8 cellular contexts compared by ENCODE assay signal in genomic region chr10:110724116-110724701, GRCh38.
DNase-seq lines count a peak whose midpoint lies in the region; ATAC-seq and TF ChIP-seq lines count a peak whose summit lies in the region.

No MANE protein-coding gene starts in this region.

- TF ChIP-seq POLR2A in right lobe of liver (IDR thresholded peaks at IDR 0.05), result no peak

- H3K27ac Mint-ChIP-seq in nephron progenitor cell, result no peak overlapping the region

- H3K36me3 Mint-ChIP-seq in nephron progenitor cell (ENCODE audit: low read depth), result peaks cover 7% of the 10 kb centered on the region

- H3K27ac ChIP-seq in left ventricle myocardium inferior (replicated peaks) (peak overlapping the region; percentile 83), right lobe of liver (peak overlapping the region in 1 of 3 donors; percentile 44)

- 57% methylated on average over 6 of the region's 6 CpGs for WGBS in right lobe of liver (ENCODE audit: insufficient coverage, low coverage, low lambda C conversion rate, missing lambda C conversion rate)

- H3K27me3 ChIP-seq in left ventricle myocardium inferior (ENCODE audit: low read depth) (no peaks in the 10 kb centered on the region), right lobe of liver (no peaks in the 10 kb centered on the region)

- intact Hi-C loops in left ventricle myocardium inferior (cut with micrococcal nuclease), result no loop called here
- intact Hi-C loops in right lobe of liver (cut with DNase I), result no loop called here

- H3K27me3 Mint-ChIP-seq in nephron progenitor cell (ENCODE audit: low read depth, poor library complexity), result peaks cover 5% of the 10 kb centered on the region

- H3K4me1 Mint-ChIP-seq in nephron progenitor cell, result peaks cover 30% of the 10 kb centered on the region

- H3K36me3 ChIP-seq in left ventricle myocardium inferior, result no peaks in the 10 kb centered on the region
- H3K36me3 ChIP-seq in right lobe of liver, result no peaks in the 10 kb centered on the region

- no peaks in the 10 kb centered on the region for H3K9me3 ChIP-seq in left ventricle myocardium inferior (replicated peaks)
- no peaks in the 10 kb centered on the region for H3K9me3 ChIP-seq in right lobe of liver

- ATAC-seq in GM18508 (IDR thresholded peaks at IDR 0.05; ENCODE audit: insufficient read depth, unreplicated experiment) (peak; percentile 54), GM21367 (IDR thresholded peaks at IDR 0.05; ENCODE audit: unreplicated experiment) (peak; percentile 55), HG03280 (IDR thresholded peaks at IDR 0.05; ENCODE audit: unreplicated experiment) (peak; percentile 60), HG03521 (IDR thresholded peaks at IDR 0.05; ENCODE audit: unreplicated experiment) (no peak), right lobe of liver (no peak)

- H3K4me3 Mint-ChIP-seq in nephron progenitor cell, result no peak overlapping the region

- DNase-seq in left ventricle myocardium inferior (no peak), nephron progenitor cell (no peak), NCI-H1048 (lab: John Stamatoyannopoulos, UW) (no peak), right lobe of liver (no peak)

- H3K9me3 Mint-ChIP-seq in nephron progenitor cell, result no peaks in the 10 kb centered on the region

- H3K4me1 ChIP-seq in left ventricle myocardium inferior, result peaks cover 93% of the 10 kb centered on the region
- H3K4me1 ChIP-seq in right lobe of liver, result peaks cover 0 to 25% (median 0%) of the 10 kb centered on the region in 4 donors

- TF ChIP-seq CTCF in left ventricle myocardium inferior (IDR thresholded peaks at IDR 0.05; ENCODE audit: borderline replicate concordance), result no peak
- TF ChIP-seq CTCF in nephron progenitor cell (IDR thresholded peaks at IDR 0.05), result no peak
- no peak for TF ChIP-seq CTCF in right lobe of liver (IDR thresholded peaks at IDR 0.05)

- H3K4me3 ChIP-seq in left ventricle myocardium inferior, result no peak overlapping the region
- no peak overlapping the region for H3K4me3 ChIP-seq in right lobe of liver

Comparison
In these comparisons a context has a peak if more than half of its experiments do, and no peak if none do; other contexts are left out.
1. ATAC-seq: peak in GM18508 (single experiment), GM21367 (single experiment) and HG03280 (single experiment); none in HG03521 (single experiment) and right lobe of liver (0 of 4).